In the genomic region with DNA sequence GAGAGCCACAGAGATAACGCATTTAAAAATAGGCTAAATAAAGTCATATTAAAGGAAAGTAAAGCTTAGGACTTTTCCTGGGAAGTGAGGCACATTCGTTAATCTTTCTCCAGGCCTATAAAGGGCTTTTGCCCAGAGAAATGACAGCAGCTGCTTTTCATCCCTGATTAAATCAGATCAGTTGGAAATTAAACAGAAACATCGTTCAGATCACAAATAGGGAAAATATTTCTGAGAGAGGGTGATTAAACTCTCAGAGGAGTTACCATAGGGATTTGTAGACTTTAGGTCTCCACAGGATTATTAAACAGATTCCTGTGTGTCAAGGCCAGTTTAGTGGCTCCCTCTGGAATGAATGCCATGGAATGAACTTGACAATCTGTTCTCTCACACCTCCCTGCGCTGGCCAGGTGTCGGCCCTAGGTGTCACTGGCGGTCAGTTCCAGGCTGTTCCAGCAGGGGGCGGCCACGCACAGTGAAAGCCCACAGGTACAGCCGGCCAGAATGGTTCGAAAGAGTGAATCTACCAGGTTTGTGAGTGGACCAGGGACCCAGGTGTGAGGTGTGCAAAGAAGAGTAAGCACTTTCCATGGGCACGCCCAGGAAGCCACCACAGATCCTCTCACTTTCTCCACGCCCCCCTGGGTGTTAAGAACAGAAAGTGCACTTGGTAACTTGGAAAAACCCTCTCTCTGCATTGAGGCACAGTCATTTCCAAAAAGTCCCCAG, we compare ENCODE assay signal across 8 cellular contexts.
DNase-seq lines count a peak whose midpoint lies in the region; ATAC-seq and TF ChIP-seq lines count a peak whose summit lies in the region.

No MANE protein-coding gene starts in this region.

- no peak overlapping the region for H3K27ac Mint-ChIP-seq in glutamatergic neuron (ENCODE audit: unreplicated experiment)

- no peaks in the 10 kb centered on the region for H3K9me3 Mint-ChIP-seq in glutamatergic neuron (ENCODE audit: unreplicated experiment)

- no peaks in the 10 kb centered on the region for H3K36me3 Mint-ChIP-seq in glutamatergic neuron (ENCODE audit: unreplicated experiment)

- intact Hi-C loops in posterior vena cava (cut with DNase I), result loop anchor here (5.0 to 10.0 kb wide), 3 partner anchors 345 to 767 kb away; a partner anchor contains a TSS

- DNase-seq in GDM1 (lab: John Stamatoyannopoulos, UW), result peak; percentile 12
- DNase-seq in HuH-7.5 (ENCODE audit: low spot score), result peak; percentile 46
- peak; percentile 76 to 77 for DNase-seq in SJSA1 (ENCODE audit: low read depth in 1 of 2, low spot score in 2 of 2)
- DNase-seq in activated naive CD4-positive, alpha-beta T cell treated with Interleukin-2 at 50 U/mL for 16 hours, result peak; percentile 82
- DNase-seq in glutamatergic neuron, result peak; percentile 86
- peak; percentile 90 for DNase-seq in posterior vena cava (ENCODE audit: low spot score)
- peak; percentile 85 for DNase-seq in ureter (ENCODE audit: low spot score)

- no peak overlapping the region for H3K27ac ChIP-seq in SJSA1

- H3K27me3 ChIP-seq in SJSA1 (replicated peaks), result no peaks in the 10 kb centered on the region

- H3K9me3 ChIP-seq in SJSA1 (replicated peaks), result no peaks in the 10 kb centered on the region

- H3K36me3 ChIP-seq in SJSA1, result no peaks in the 10 kb centered on the region

- peak; percentile 76 for ATAC-seq in GM21619 (IDR thresholded peaks at IDR 0.05; ENCODE audit: unreplicated experiment)

- peak; percentile 97 for TF ChIP-seq CTCF in glutamatergic neuron (IDR thresholded peaks at IDR 0.05; ENCODE audit: partially characterized antibody, unreplicated experiment)

- H3K4me1 Mint-ChIP-seq in glutamatergic neuron (ENCODE audit: low read depth, unreplicated experiment), result no peaks in the 10 kb centered on the region

- no peak overlapping the region for H3K4me3 Mint-ChIP-seq in glutamatergic neuron (ENCODE audit: unreplicated experiment)

- no peak overlapping the region for H3K4me3 ChIP-seq in SJSA1

- H3K4me1 ChIP-seq in SJSA1 (replicated peaks), result peaks cover 6% of the 10 kb centered on the region

- H3K27me3 Mint-ChIP-seq in glutamatergic neuron (ENCODE audit: unreplicated experiment), result no peaks in the 10 kb centered on the region

Comparison
In these comparisons a context has a peak if more than half of its experiments do, and no peak if none do; other contexts are left out.
1. DNase-seq: peak in every context shown above with its lines; median percentile 90 in posterior vena cava; 86 in glutamatergic neuron; 85 in ureter; 82 in activated naive CD4-positive, alpha-beta T cell treated with Interleukin-2 at 50 U/mL for 16 hours; 76 in SJSA1; 46 in HuH-7.5; 12 in GDM1.